ENCODE assay signal across 8 cellular contexts in genomic region chr7:111937164-111937563, GRCh38.
"Had no signal": no experiment of that assay in that cellular context is flagged by ENCODE, and none has a peak within 500 bp of the region (broad histone marks: within the 10 kb centered on the region; RNA-seq: fewer than 3 reads in every experiment).

No MANE protein-coding gene starts in this region.

- H3K27ac ChIP-seq: GM23248, KMS-11 had no signal

- DNase-seq: GM23248, GOT3, H9, HCEC 1CT, KBM-7 had no signal

- H3K27ac Mint-ChIP-seq: H9 had no signal

- H3K4me3 Mint-ChIP-seq: H9 had no signal

- H3K4me2 ChIP-seq: KMS-11 had no signal

- FAIRE-seq: H54, HTR-8/SVneo had no signal

- H3K4me3 ChIP-seq: GM23248 had no signal

- H3K9ac ChIP-seq: GM23248, KMS-11 had no signal

- H2AFZ ChIP-seq: GM23248 had no signal
